Comparison of ENCODE assay signal across 8 cellular contexts in the genomic region with DNA sequence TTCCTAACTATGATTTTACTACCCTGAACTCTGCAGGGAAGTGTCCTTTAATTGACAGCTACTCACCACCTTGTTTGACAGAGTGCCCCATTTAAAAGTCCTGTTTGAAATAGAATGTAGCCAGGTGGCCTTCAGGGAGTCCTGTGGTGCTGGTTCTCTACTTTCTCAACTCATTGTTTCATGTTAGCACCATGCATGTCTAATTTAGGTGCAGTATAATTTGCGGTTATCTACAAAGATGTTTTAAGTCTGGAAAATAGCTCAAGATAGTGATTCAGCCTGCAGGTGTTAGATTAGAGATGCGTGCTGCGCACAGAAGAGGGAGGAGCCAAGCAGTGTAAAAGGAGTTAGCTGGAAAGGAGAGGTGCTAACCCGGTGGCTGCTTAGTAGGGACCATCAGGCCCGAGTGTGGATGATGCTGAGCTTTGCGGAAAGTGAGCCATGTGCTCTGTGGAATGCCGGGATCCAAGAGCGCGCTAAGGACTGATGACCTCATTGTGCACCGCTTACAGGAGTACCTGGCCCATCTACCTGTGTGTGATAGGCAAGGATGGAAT. TPM values are rescaled to one million over a fixed set of nuclear protein-coding genes. Genes with fewer than 3 reads are reported as not detected.
A peak's percentile ranks its signal among the peaks of the same experiment; 100 is the strongest.
DNase-seq lines count a peak whose midpoint lies in the region; ATAC-seq, FAIRE-seq and TF ChIP-seq lines count a peak whose summit lies in the region.

No MANE protein-coding gene starts in this region.

- ATAC-seq in HG02588 (IDR thresholded peaks at IDR 0.05; ENCODE audit: unreplicated experiment) = peak; percentile 28

- H3K4me1 Mint-ChIP-seq in activated naive CD8-positive, alpha-beta T cell treated with anti-CD3 and anti-CD28 coated beads for 36 hours = peaks cover 45% of the 10 kb centered on the region

- peak overlapping the region; percentile 90 for H3K4me3 Mint-ChIP-seq in activated naive CD8-positive, alpha-beta T cell treated with anti-CD3 and anti-CD28 coated beads for 36 hours

- no peaks in the 10 kb centered on the region for H3K9me3 ChIP-seq in kidney (ENCODE audit: control insufficient read depth in 1 of 2, low read length in 2 of 2)

- H3K27ac ChIP-seq in kidney (ENCODE audit: low read depth in 2 of 2, low read length in 2 of 2) = no peak overlapping the region

- peak overlapping the region; percentile 75 to 91 for H3K4me3 ChIP-seq in kidney (ENCODE audit: low read length in 2 of 2)

- H3K27me3 Mint-ChIP-seq in activated naive CD8-positive, alpha-beta T cell treated with anti-CD3 and anti-CD28 coated beads for 36 hours = no peaks in the 10 kb centered on the region

- no peaks in the 10 kb centered on the region for H3K36me3 ChIP-seq in kidney (ENCODE audit: control insufficient read depth in 1 of 2, insufficient read depth in 2 of 2, low read length in 2 of 2)

- intact Hi-C loops in kidney (cut with DNase I) = no loop called here

- peak; percentile 22 to 81 (median 63) for DNase-seq in NCI-H1417 (lab: John Stamatoyannopoulos, UW)
- no peak for DNase-seq in NCI-H1417 treated with DMSO at 0.1 percent for 48 hours (lab: John Stamatoyannopoulos, UW)
- peak; percentile 36 for DNase-seq in RKO (ENCODE audit: low spot score)
- DNase-seq in activated naive CD8-positive, alpha-beta T cell treated with anti-CD3 and anti-CD28 coated beads for 36 hours = peak; percentile 71
- peak; percentile 51 for DNase-seq in kidney
- DNase-seq in stimulated activated CD8-positive, alpha-beta memory T cell treated with anti-CD3 and anti-CD28 coated beads, Interleukin-12 subunit alpha, Interleukin-12 subunit beta, amount 100 ng/mL, for 4 hours (ENCODE audit: low read depth) = peak; percentile 42
- no peak for DNase-seq in NCI-H774 (lab: John Stamatoyannopoulos, UW)

- TF ChIP-seq CTCF in kidney (IDR thresholded peaks at IDR 0.05; ENCODE audit: borderline replicate concordance, extremely low read depth, insufficient read depth) = no peak

- peaks cover 22% of the 10 kb centered on the region for H3K36me3 Mint-ChIP-seq in activated naive CD8-positive, alpha-beta T cell treated with anti-CD3 and anti-CD28 coated beads for 36 hours

- H3K27ac Mint-ChIP-seq in activated naive CD8-positive, alpha-beta T cell treated with anti-CD3 and anti-CD28 coated beads for 36 hours = peak overlapping the region; percentile 95

- H3K4me1 ChIP-seq in kidney (ENCODE audit: control insufficient read depth in 1 of 2, insufficient read depth in 1 of 2, low read depth in 1 of 2, low read length in 2 of 2) = peaks cover 0 to 10% of the 10 kb centered on the region in 2 donors

- peak overlapping the region in 1 of 2 donors; percentile 89 for H3K9ac ChIP-seq in kidney (ENCODE audit: low read length in 2 of 2)

- no peak for FAIRE-seq in kidney (lab: Jason Lieb, UNC)

- H3K9me3 Mint-ChIP-seq in activated naive CD8-positive, alpha-beta T cell treated with anti-CD3 and anti-CD28 coated beads for 36 hours = no peaks in the 10 kb centered on the region

RNA-seq across cellular contexts. Expression of gene CCM2, which starts 1.2 kb away (rescaled TPM):
- 10 to 100 TPM; 50.8 to 51.6 TPM for total RNA-seq in activated naive CD8-positive, alpha-beta T cell treated with anti-CD3 and anti-CD28 coated beads for 36 hours
- total RNA-seq in kidney = 35.0 TPM
- polyA plus RNA-seq in kidney (ENCODE audit: insufficient read depth, low read depth, low replicate concordance) = 37.8 TPM

RNA-seq across cellular contexts. Expression of gene MYO1G, which starts 22.4 kb away (rescaled TPM):
- 100 to 1,000 TPM; 302 to 306 TPM for total RNA-seq in activated naive CD8-positive, alpha-beta T cell treated with anti-CD3 and anti-CD28 coated beads for 36 hours
- total RNA-seq in kidney = 14.3 TPM
- polyA plus RNA-seq in kidney (ENCODE audit: insufficient read depth, low read depth, low replicate concordance) = 0.60 TPM

Comparison
In these comparisons a context has a peak if more than half of its experiments do, and no peak if none do; other contexts are left out.
1. DNase-seq: peak in NCI-H1417 (3 of 3), RKO (single experiment), activated naive CD8-positive, alpha-beta T cell treated with anti-CD3 and anti-CD28 coated beads for 36 hours (single experiment), kidney (single experiment) and stimulated activated CD8-positive, alpha-beta memory T cell treated with anti-CD3 and anti-CD28 coated beads, Interleukin-12 subunit alpha, Interleukin-12 subunit beta, amount 100 ng/mL, for 4 hours (single experiment); none in NCI-H1417 treated with DMSO at 0.1 percent for 48 hours (single experiment) and NCI-H774 (single experiment).
2. RNA of gene MYO1G, which starts 22.4 kb away (total RNA-seq): 302 to 306 TPM in activated naive CD8-positive, alpha-beta T cell treated with anti-CD3 and anti-CD28 coated beads for 36 hours; 14.3 TPM in kidney (single experiment); every median in the first group is over 10 times any median in the second.